ENCODE assay signal across 13 cellular contexts in the genomic region with DNA sequence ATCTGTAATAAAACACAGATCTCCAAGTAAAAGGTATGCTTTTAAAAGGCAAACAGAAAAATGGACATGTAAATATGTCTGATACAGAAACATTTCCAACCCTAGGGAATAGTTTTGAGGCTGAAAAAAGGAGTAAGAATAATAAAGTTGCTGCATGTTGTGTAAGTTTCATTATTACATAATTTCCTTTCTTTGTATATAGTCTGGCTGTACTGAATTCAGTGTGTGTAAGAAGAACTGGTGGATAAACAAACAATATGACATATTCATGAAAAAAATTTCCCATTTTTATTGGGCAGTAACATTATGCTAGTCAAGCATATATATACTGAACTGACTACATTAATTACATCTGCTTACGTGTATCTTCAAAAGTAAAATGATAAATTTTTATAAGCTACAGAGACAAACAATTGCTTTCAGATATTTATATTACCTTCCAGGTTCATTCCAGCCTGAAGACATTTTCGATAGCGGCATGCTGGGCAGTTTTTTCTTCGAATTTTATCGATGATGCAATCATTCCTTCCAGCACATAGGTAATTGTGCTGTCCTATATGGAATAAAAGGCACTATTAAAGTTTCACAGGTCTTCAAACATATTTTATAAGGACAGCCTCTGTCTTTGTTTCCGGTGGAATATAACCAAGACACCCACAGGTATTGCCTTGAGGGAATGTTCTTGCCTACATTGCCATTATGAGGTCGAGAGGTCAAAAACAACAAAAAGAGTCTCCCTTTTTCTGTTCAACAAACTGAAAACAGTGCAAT.
DNase-seq lines count a peak whose midpoint lies in the region; ATAC-seq and TF ChIP-seq lines count a peak whose summit lies in the region.
"Had no signal": no experiment of that assay in that cellular context is flagged by ENCODE, and none has a peak within 500 bp of the region (broad histone marks: within the 10 kb centered on the region; RNA-seq: fewer than 3 reads in every experiment).

No MANE protein-coding gene starts in this region.

- H3K4me1 ChIP-seq in subcutaneous abdominal adipose tissue (ENCODE audit: control insufficient read depth in 5 of 5, insufficient read depth in 5 of 5, low read length in 5 of 5): peaks cover 0 to 25% (median 11%) of the 10 kb centered on the region in 5 donors

- H3K4me3 ChIP-seq in fibroblast of villous mesenchyme (ENCODE audit: low read depth, low read length) (no peak overlapping the region), subcutaneous abdominal adipose tissue (ENCODE audit: low read depth in 1 of 5, low read length in 5 of 5) (no peak overlapping the region)
- H3K4me3 ChIP-seq: upper lobe of right lung had no signal

- no peaks in the 10 kb centered on the region for H3K27me3 Mint-ChIP-seq in stimulated activated naive CD8-positive, alpha-beta T cell treated with anti-CD3 and anti-CD28 coated beads, Interleukin-15, amount 100 ng/mL, for 72 hours

- H3K9me3 Mint-ChIP-seq in stimulated activated naive CD8-positive, alpha-beta T cell treated with anti-CD3 and anti-CD28 coated beads, Interleukin-15, amount 100 ng/mL, for 72 hours: peaks cover 0 to 11% of the 10 kb centered on the region in 2 donors

- peaks cover 0 to 5% (median 0%) of the 10 kb centered on the region in 5 donors for H3K9me3 ChIP-seq in subcutaneous abdominal adipose tissue (ENCODE audit: control insufficient read depth in 5 of 5, low read length in 5 of 5)
- H3K9me3 ChIP-seq: upper lobe of right lung had no signal

- H3K27me3 ChIP-seq in subcutaneous abdominal adipose tissue (ENCODE audit: control insufficient read depth in 5 of 5, insufficient read depth in 4 of 5, low read length in 5 of 5): no peaks in the 10 kb centered on the region
- H3K27me3 ChIP-seq: upper lobe of right lung had no signal

- no peak overlapping the region for H3K4me3 Mint-ChIP-seq in stimulated activated naive CD8-positive, alpha-beta T cell treated with anti-CD3 and anti-CD28 coated beads, Interleukin-15, amount 100 ng/mL, for 72 hours

- no peak for TF ChIP-seq CTCF in VCaP (conservative IDR thresholded peaks at IDR 0.05)
- TF ChIP-seq CTCF in fibroblast of villous mesenchyme (IDR thresholded peaks at IDR 0.05; ENCODE audit: insufficient read depth, low read depth, low read length): no peak

- DNase-seq in stimulated activated naive CD8-positive, alpha-beta T cell treated with anti-CD3 and anti-CD28 coated beads, Interleukin-15, amount 100 ng/mL, for 72 hours: no peak
- no peak for DNase-seq in stimulated activated naive CD8-positive, alpha-beta T cell treated with anti-CD3 and anti-CD28 coated beads, Interleukin-15, Interleukin-2, amounts not matched to agents 100 U/mL and 50 U/mL, for 24 hours
- DNase-seq in fibroblast of villous mesenchyme (ENCODE audit: low read depth) (peak; percentile 64), D341Med (ENCODE audit: low spot score) (no peak)
- no peak for DNase-seq in activated CD8-positive, alpha-beta memory T cell treated with anti-CD3 and anti-CD28 coated beads, Interleukin-2, amount 50 U/mL, for 48 hours
- DNase-seq: activated CD8-positive, alpha-beta memory T cell treated with anti-CD3 and anti-CD28 coated beads for 24 hours; activated naive CD4-positive, alpha-beta T cell; NCI-H1417; T-helper 9 cell; upper lobe of right lung had no signal

- H3K4me1 Mint-ChIP-seq in stimulated activated naive CD8-positive, alpha-beta T cell treated with anti-CD3 and anti-CD28 coated beads, Interleukin-15, amount 100 ng/mL, for 72 hours: peaks cover 36% of the 10 kb centered on the region

- peaks cover 34 to 62% (median 46%) of the 10 kb centered on the region in 5 donors for H3K36me3 ChIP-seq in subcutaneous abdominal adipose tissue (ENCODE audit: control insufficient read depth in 5 of 5, insufficient read depth in 5 of 5, low read length in 5 of 5)

- no peak for ATAC-seq in stimulated activated naive CD8-positive, alpha-beta T cell treated with anti-CD3 and anti-CD28 coated beads, Interleukin-15, amount 100 ng/mL, for 72 hours
- no peak for ATAC-seq in stimulated activated naive CD8-positive, alpha-beta T cell treated with anti-CD3 and anti-CD28 coated beads, Interleukin-15, Interleukin-2, amounts not matched to agents 100 U/mL and 50 U/mL, for 24 hours
- ATAC-seq in HG03460 (IDR thresholded peaks at IDR 0.05; ENCODE audit: unreplicated experiment): no peak
- ATAC-seq: upper lobe of right lung had no signal

- peak overlapping the region; percentile 76 for H3K27ac ChIP-seq in VCaP
- H3K27ac ChIP-seq in subcutaneous abdominal adipose tissue (ENCODE audit: low read depth, low read length): peak overlapping the region; percentile 76
- H3K27ac ChIP-seq: upper lobe of right lung had no signal

- peak overlapping the region in 1 of 5 donors; percentile 16 for H3K9ac ChIP-seq in subcutaneous abdominal adipose tissue (ENCODE audit: low read length in 5 of 5)

- peak overlapping the region; percentile 19 to 49 for H3K27ac Mint-ChIP-seq in stimulated activated naive CD8-positive, alpha-beta T cell treated with anti-CD3 and anti-CD28 coated beads, Interleukin-15, amount 100 ng/mL, for 72 hours
